In genomic region chr7:9625953-9626352, GRCh38 we compare ENCODE assay signal across 22 cellular contexts.
A peak's percentile ranks its signal among the peaks of the same experiment; 100 is the strongest.
DNase-seq lines count a peak whose midpoint lies in the region; ATAC-seq lines count a peak whose summit lies in the region.
"Had no signal": no experiment of that assay in that cellular context is flagged by ENCODE, and none has a peak within 500 bp of the region (broad histone marks: within the 10 kb centered on the region; RNA-seq: fewer than 3 reads in every experiment).

No MANE protein-coding gene starts in this region.

- intact Hi-C loops in posterior cingulate gyrus (cut with DNase I) = no loop called here

- ATAC-seq in HG03442 (IDR thresholded peaks at IDR 0.05; ENCODE audit: unreplicated experiment) (no peak), GM21786 (IDR thresholded peaks at IDR 0.05; ENCODE audit: unreplicated experiment) (no peak), HG03097 (IDR thresholded peaks at IDR 0.05; ENCODE audit: low FRiP score, unreplicated experiment) (no peak)
- ATAC-seq: A549, GM12878 had no signal

- peak; percentile 27 for DNase-seq in Ammon's horn (ENCODE audit: low spot score)
- peak; percentile 9 for DNase-seq in inferior parietal cortex (ENCODE audit: extremely low spot score)
- peak in 6 of 10 donors; percentile 7 to 84 (median 41) for DNase-seq in posterior cingulate gyrus
- DNase-seq: AML-193; BE2C; C1 segment of cervical spinal cord; CD4-positive, alpha-beta memory T cell; CD4-positive, CD25-positive, alpha-beta regulatory T cell; CD8-positive, alpha-beta memory T cell; COR-L47; DMS 273 treated with DMSO at 0.1 percent for 48 hours; DMS153; DMS53; DMS79; DND-41; EL; GDM1 had no signal
